In the genomic region with DNA sequence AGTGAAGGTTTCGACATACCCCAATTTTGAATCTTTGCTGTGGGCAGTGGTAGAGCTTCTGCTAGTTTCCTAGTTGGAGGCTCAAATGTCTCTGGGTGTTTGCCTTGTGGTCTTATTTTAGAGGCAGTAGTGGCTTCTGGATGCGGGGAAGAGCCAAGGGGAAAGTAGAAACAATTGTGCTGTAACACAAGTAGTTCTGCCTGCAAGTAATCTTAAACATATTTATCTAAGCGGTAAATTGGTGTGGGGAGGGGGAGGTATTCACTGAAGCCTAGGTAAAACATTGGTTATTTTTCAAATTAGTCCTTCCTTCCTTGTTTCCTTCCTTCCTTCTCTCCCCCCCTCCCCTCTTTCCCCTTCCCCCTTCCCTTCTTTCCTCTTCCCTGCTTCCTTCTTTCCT, we compare ENCODE assay signal across 11 cellular contexts. TPM values are rescaled to one million over a fixed set of nuclear protein-coding genes. Genes with fewer than 3 reads are reported as not detected.
DNase-seq lines count a peak whose midpoint lies in the region; ATAC-seq and TF ChIP-seq lines count a peak whose summit lies in the region.
"Had no signal": no experiment of that assay in that cellular context is flagged by ENCODE, and none has a peak within 500 bp of the region (broad histone marks: within the 10 kb centered on the region; RNA-seq: fewer than 3 reads in every experiment).

A gene with protein sequence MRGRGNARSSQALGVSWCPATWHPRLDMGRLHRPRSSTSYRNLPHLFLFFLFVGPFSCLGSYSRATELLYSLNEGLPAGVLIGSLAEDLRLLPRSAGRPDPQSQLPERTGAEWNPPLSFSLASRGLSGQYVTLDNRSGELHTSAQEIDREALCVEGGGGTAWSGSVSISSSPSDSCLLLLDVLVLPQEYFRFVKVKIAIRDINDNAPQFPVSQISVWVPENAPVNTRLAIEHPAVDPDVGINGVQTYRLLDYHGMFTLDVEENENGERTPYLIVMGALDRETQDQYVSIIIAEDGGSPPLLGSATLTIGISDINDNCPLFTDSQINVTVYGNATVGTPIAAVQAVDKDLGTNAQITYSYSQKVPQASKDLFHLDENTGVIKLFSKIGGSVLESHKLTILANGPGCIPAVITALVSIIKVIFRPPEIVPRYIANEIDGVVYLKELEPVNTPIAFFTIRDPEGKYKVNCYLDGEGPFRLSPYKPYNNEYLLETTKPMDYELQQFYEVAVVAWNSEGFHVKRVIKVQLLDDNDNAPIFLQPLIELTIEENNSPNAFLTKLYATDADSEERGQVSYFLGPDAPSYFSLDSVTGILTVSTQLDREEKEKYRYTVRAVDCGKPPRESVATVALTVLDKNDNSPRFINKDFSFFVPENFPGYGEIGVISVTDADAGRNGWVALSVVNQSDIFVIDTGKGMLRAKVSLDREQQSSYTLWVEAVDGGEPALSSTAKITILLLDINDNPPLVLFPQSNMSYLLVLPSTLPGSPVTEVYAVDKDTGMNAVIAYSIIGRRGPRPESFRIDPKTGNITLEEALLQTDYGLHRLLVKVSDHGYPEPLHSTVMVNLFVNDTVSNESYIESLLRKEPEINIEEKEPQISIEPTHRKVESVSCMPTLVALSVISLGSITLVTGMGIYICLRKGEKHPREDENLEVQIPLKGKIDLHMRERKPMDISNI (minus strand): TSS at position 101 of the 400 bp plus-strand sequence. CDS start 691 bp downstream, outside the sequence.

- WGBS in lung, 2 donors: 38 to 47% methylated on average over 3 of the region's 3 CpGs

- DNase-seq in MM.1S: no peak
- DNase-seq in dorsolateral prefrontal cortex: no peak
- no peak for DNase-seq in lung (ENCODE audit: low spot score)
- no peak for DNase-seq in NOMO-1 treated with DMSO at 0.1 percent for 48 hours (lab: John Stamatoyannopoulos, UW; ENCODE audit: unreplicated experiment)
- DNase-seq in NCI-H510A treated with DMSO at 0.1 percent for 48 hours (lab: John Stamatoyannopoulos, UW): no peak
- DNase-seq: effector CD4-positive, alpha-beta T cell had no signal

- peak within 1 kb of the TSS; percentile 47; the same call in 1 of the 2 replicates for H3K4me2 ChIP-seq in MM.1S (ENCODE audit: low read depth, low read length)

- H3F3A ChIP-seq in MM.1S (ENCODE audit: insufficient read depth, low read length): no peaks in the 10 kb centered on the region

- H3K9me3 ChIP-seq in MM.1S (replicated peaks; ENCODE audit: insufficient read depth, low read length): no peaks in the 10 kb centered on the region
- no peaks in the 10 kb centered on the region for H3K9me3 ChIP-seq in lung (ENCODE audit: control insufficient read depth in 2 of 2, insufficient read depth in 1 of 2, low read length in 1 of 2)
- no peaks in the 10 kb centered on the region for H3K9me3 ChIP-seq in stomach smooth muscle (ENCODE audit: control insufficient read depth in 2 of 2, low read length in 2 of 2)
- H3K9me3 ChIP-seq: MG63 had no signal

- no peaks in the 10 kb centered on the region for H3K27me3 ChIP-seq in MM.1S (replicated peaks; ENCODE audit: insufficient read depth, low read length)
- peaks cover 0 to 21% (median 7%) of the 10 kb centered on the region in 45 donors for H3K27me3 ChIP-seq in dorsolateral prefrontal cortex
- no peaks in the 10 kb centered on the region for H3K27me3 ChIP-seq in lung (ENCODE audit: control insufficient read depth, insufficient read depth)
- peaks cover 0 to 8% of the 10 kb centered on the region in 2 donors for H3K27me3 ChIP-seq in stomach smooth muscle (ENCODE audit: control insufficient read depth in 1 of 2, insufficient read depth in 2 of 2, low read length in 2 of 2)

- H3K36me3 ChIP-seq in MM.1S (replicated peaks; ENCODE audit: insufficient read depth, low read length) (no peaks in the 10 kb centered on the region), lung (ENCODE audit: control insufficient read depth in 2 of 2, insufficient read depth in 2 of 2, low read length in 2 of 2) (no peaks in the 10 kb centered on the region), stomach smooth muscle (ENCODE audit: control insufficient read depth in 2 of 2, insufficient read depth in 2 of 2, low read length in 2 of 2) (no peaks in the 10 kb centered on the region)
- H3K36me3 ChIP-seq: MG63 had no signal

- no peaks in the 10 kb centered on the region for H3K9me2 ChIP-seq in MM.1S (replicated peaks; ENCODE audit: insufficient read depth, low read length)

- H3K4me3 ChIP-seq in MM.1S (ENCODE audit: low read length): peak within 1 kb of the TSS; percentile 31; the same call in 1 of the 2 replicates
- H3K4me3 ChIP-seq in dorsolateral prefrontal cortex: peak within 1 kb of the TSS; percentile 33 to 80 (median 60)
- H3K4me3 ChIP-seq in lung: peak within 1 kb of the TSS; percentile 30
- H3K4me3 ChIP-seq in stomach smooth muscle (ENCODE audit: low read length in 2 of 2): peak within 1 kb of the TSS; percentile 65 to 79
- H3K4me3 ChIP-seq: MG63 had no signal

- no peaks in the 10 kb centered on the region for H3K79me2 ChIP-seq in MM.1S (ENCODE audit: low read length)

- TF ChIP-seq CTCF in MM.1S (IDR thresholded peaks at IDR 0.05; ENCODE audit: low read length): no peak
- no peak for TF ChIP-seq CTCF in dorsolateral prefrontal cortex (IDR thresholded peaks at IDR 0.05 in 54 of 56, conservative IDR thresholded peaks at IDR 0.05 in 2 of 56; ENCODE audit: low read depth in 1 of 56, partially characterized antibody in 56 of 56)
- TF ChIP-seq CTCF in lung (IDR thresholded peaks at IDR 0.05; ENCODE audit: control extremely low read depth, extremely low read depth): no peak

- ATAC-seq in lung (ENCODE audit: insufficient read depth, low FRiP score): no peak
- ATAC-seq in GM18907 (IDR thresholded peaks at IDR 0.05; ENCODE audit: unreplicated experiment): no peak
- no peak for ATAC-seq in HG02981 (IDR thresholded peaks at IDR 0.05; ENCODE audit: unreplicated experiment)

- H3K4me1 ChIP-seq in MM.1S (ENCODE audit: low read length): no peaks in the 10 kb centered on the region
- peaks cover 0 to 6% of the 10 kb centered on the region in 2 donors for H3K4me1 ChIP-seq in lung (ENCODE audit: control insufficient read depth in 2 of 2, insufficient read depth in 2 of 2, low read length in 2 of 2)
- H3K4me1 ChIP-seq in stomach smooth muscle (ENCODE audit: control insufficient read depth, insufficient read depth, low read length): peaks cover 25% of the 10 kb centered on the region

- no peaks in the 10 kb centered on the region for H4K20me1 ChIP-seq in MM.1S (ENCODE audit: insufficient read depth, low read length)

- H3K27ac ChIP-seq in MM.1S (ENCODE audit: low read length) (no peak within 1 kb of the TSS), dorsolateral prefrontal cortex (peak within 1 kb of the TSS in 28 of 59 donors; percentile 0 to 76 (median 40)), lung (ENCODE audit: low read depth in 1 of 2, low read length in 1 of 2) (peak within 1 kb of the TSS in 1 of 2 donors; percentile 65), stomach smooth muscle (ENCODE audit: low read length) (peak within 1 kb of the TSS; percentile 70)

- intact Hi-C loops in dorsolateral prefrontal cortex (cut with DNase I): loop anchor here in 1 of 2 donors (10.0 kb wide), 1 partner anchor 761 kb away; no protein-coding TSS in a partner anchor

- H3K9ac ChIP-seq in MM.1S (ENCODE audit: low read length) (no peak within 1 kb of the TSS), stomach smooth muscle (ENCODE audit: low read length in 2 of 2) (peak within 1 kb of the TSS; percentile 36 to 73)

- peak within 1 kb of the TSS; percentile 56 for H2AFZ ChIP-seq in MM.1S (ENCODE audit: low read length)

RNA-seq across cellular contexts. Expression of the gene that starts here (rescaled TPM):
- total RNA-seq in dorsolateral prefrontal cortex (10 to 100 TPM in 78 of 120 experiments, 1 to 10 TPM in 42; 2.8 to 21.0 (median 10.9) TPM), lung (10 to 100 TPM in 1 of 2 donors, 1 to 10 TPM in 1; 6.4 to 22.0 TPM)
- 1 to 10 TPM; 1.3 to 1.5 TPM for polyA plus RNA-seq in lung
- total RNA-seq: activated T-helper 2 cell treated with anti-CD3 and anti-CD28 coated beads, Interferon-gamma antibody, Interleukin-2, Interleukin-4, amounts not matched to agents 10 μg/mL and 5 μg/mL and 100 μg/mL, durations not matched to agents 14 hours and 24 hours and 36 hours had no signal
